ENCODE assay signal across 10 cellular contexts in genomic region chr18:77250926-77251729, GRCh38. TPM values are rescaled to one million over a fixed set of nuclear protein-coding genes. Genes with fewer than 3 reads are reported as not detected.
A peak's percentile ranks its signal among the peaks of the same experiment; 100 is the strongest.
DNase-seq lines count a peak whose midpoint lies in the region; ATAC-seq and TF ChIP-seq lines count a peak whose summit lies in the region.
"Had no signal": no experiment of that assay in that cellular context is flagged by ENCODE, and none has a peak within 500 bp of the region (broad histone marks: within the 10 kb centered on the region; RNA-seq: fewer than 3 reads in every experiment).

No MANE protein-coding gene starts in this region.

- peaks cover 72% of the 10 kb centered on the region for H3K27me3 ChIP-seq in HUES6 (ENCODE audit: control insufficient read depth, insufficient read depth, low read length)
- H3K27me3 ChIP-seq in esophagus muscularis mucosa = peaks cover 0 to 62% (median 20%) of the 10 kb centered on the region in 4 donors

- H3K36me3 ChIP-seq in HUES6 (ENCODE audit: control insufficient read depth, insufficient read depth, low read length) (no peaks in the 10 kb centered on the region), esophagus muscularis mucosa (no peaks in the 10 kb centered on the region)

- intact Hi-C loops in esophagus muscularis mucosa (cut with DNase I) = no loop called here

- H3K4me3 Mint-ChIP-seq in osteocyte (ENCODE audit: unreplicated experiment) = peak overlapping the region; percentile 52

- H3K4me3 ChIP-seq in HUES6 (ENCODE audit: low read depth, low read length) = peak overlapping the region; percentile 56
- peak overlapping the region; percentile 41 to 50 (median 45) for H3K4me3 ChIP-seq in esophagus muscularis mucosa

- H3K27ac ChIP-seq in HUES6 (ENCODE audit: low read depth, low read length) (no peak overlapping the region), esophagus muscularis mucosa (replicated peaks in 1 of 4) (no peak overlapping the region)

- H3K27ac Mint-ChIP-seq in osteocyte (ENCODE audit: unreplicated experiment) = no peak overlapping the region

- H3K9me3 Mint-ChIP-seq in osteocyte (ENCODE audit: unreplicated experiment) = peaks cover 15% of the 10 kb centered on the region

- peaks cover 12% of the 10 kb centered on the region for H3K9me3 ChIP-seq in HUES6 (ENCODE audit: control insufficient read depth, insufficient read depth, low read depth, low read length)
- H3K9me3 ChIP-seq in esophagus muscularis mucosa = peaks cover 0 to 11% (median 9%) of the 10 kb centered on the region in 4 donors

- TF ChIP-seq EP300 in esophagus muscularis mucosa (IDR thresholded peaks at IDR 0.05) = no peak

- H3K9ac ChIP-seq in HUES6 (ENCODE audit: low read length) = no peak overlapping the region

- H3K4me1 ChIP-seq in HUES6 (ENCODE audit: control insufficient read depth, insufficient read depth, low read length) = peaks cover 20% of the 10 kb centered on the region
- peaks cover 7 to 33% (median 28%) of the 10 kb centered on the region in 4 donors for H3K4me1 ChIP-seq in esophagus muscularis mucosa

- peaks cover 72% of the 10 kb centered on the region for H3K27me3 Mint-ChIP-seq in osteocyte (ENCODE audit: unreplicated experiment)

- ATAC-seq in HG03565 (IDR thresholded peaks at IDR 0.05; ENCODE audit: unreplicated experiment) = no peak
- no peak for ATAC-seq in GM21619 (IDR thresholded peaks at IDR 0.05; ENCODE audit: unreplicated experiment)

- no peak for TF ChIP-seq POLR2A in esophagus muscularis mucosa (IDR thresholded peaks at IDR 0.05; ENCODE audit: low read depth)

- TF ChIP-seq CTCF in esophagus muscularis mucosa (IDR thresholded peaks at IDR 0.05) (no peak), osteocyte (IDR thresholded peaks at IDR 0.05) (no peak)

- WGBS in esophagus muscularis mucosa = 4% methylated on average over 11 of the region's 67 CpGs

- peaks cover 11% of the 10 kb centered on the region for H3K4me1 Mint-ChIP-seq in osteocyte (ENCODE audit: unreplicated experiment)

- peak; percentile 33 for DNase-seq in D341Med (ENCODE audit: low spot score)
- DNase-seq in esophagus muscularis mucosa (ENCODE audit: extremely low spot score) = no peak
- no peak for DNase-seq in osteocyte (ENCODE audit: extremely low spot score, unreplicated experiment)
- no peak for DNase-seq in SIG-M5 (lab: John Stamatoyannopoulos, UW)
- DNase-seq: DMS53; effector CD8-positive, alpha-beta T cell had no signal

- peaks cover 2% of the 10 kb centered on the region for H3K36me3 Mint-ChIP-seq in osteocyte (ENCODE audit: unreplicated experiment)

RNA-seq across cellular contexts. Expression of gene GALR1, which starts 1.5 kb away (rescaled TPM):
- total RNA-seq in esophagus muscularis mucosa (under 1 TPM; under 0.01 to 0.33 (median 0.16) TPM), osteocyte (not detected in 2 replicates)
- total RNA-seq: MCF 10A had no signal
